ENCODE assay signal across 29 cellular contexts in genomic region chr17:41003926-41004325, GRCh38. TPM values are rescaled to one million over a fixed set of nuclear protein-coding genes. Genes with fewer than 3 reads are reported as not detected.
"Had no signal": no experiment of that assay in that cellular context is flagged by ENCODE, and none has a peak within 500 bp of the region (broad histone marks: within the 10 kb centered on the region; RNA-seq: fewer than 3 reads in every experiment).

No MANE protein-coding gene starts in this region.

- H3K9ac ChIP-seq: KMS-11 had no signal

- H3K4me3 Mint-ChIP-seq: activated B cell treated with CpG ODN at 0.5 μM for 24 hours; activated CD4-positive, alpha-beta T cell treated with anti-CD3 and anti-CD28 coated beads, Interleukin-2, amount 10 ng/mL, durations not matched to agents 24 days and 14 days; activated naive CD8-positive, alpha-beta T cell treated with anti-CD3 and anti-CD28 coated beads, Interleukin-2, amount 10 ng/mL, durations not matched to agents 7 days and 5 days; activated T-cell treated with anti-CD3 and anti-CD28 coated beads, Interleukin-2, amount 50 U/mL, for 72 hours; T-cell had no signal

- H3K9me3 ChIP-seq: adrenal gland, breast epithelium, Peyer's patch had no signal

- H3K27me3 ChIP-seq: adrenal gland, breast epithelium, Peyer's patch had no signal

- H3K4me3 ChIP-seq: adrenal gland, breast epithelium, Peyer's patch, SK-N-MC had no signal

- H3K36me3 Mint-ChIP-seq: activated naive CD8-positive, alpha-beta T cell treated with anti-CD3 and anti-CD28 coated beads, Interleukin-2, amount 10 ng/mL, durations not matched to agents 7 days and 5 days; T-cell had no signal

- DNase-seq: activated B cell treated with CpG ODN at 0.5 μM for 24 hours; activated CD4-positive, alpha-beta T cell treated with anti-CD3 and anti-CD28 coated beads for 1 hour; activated CD4-positive, alpha-beta T cell treated with anti-CD3 and anti-CD28 coated beads, Interleukin-2, amount 10 ng/mL, durations not matched to agents 24 days and 14 days; activated CD4-positive, alpha-beta T cell treated with anti-CD3 and anti-CD28 coated beads, Interleukin-2, amount 50 U/mL, for 48 hours; activated gamma-delta T cell treated with Interleukin-2 at 50 U/mL for 16 hours; activated naive CD4-positive, alpha-beta T cell treated with anti-CD3 and anti-CD28 coated beads, Interleukin-2, amount 50 U/mL, for 16 hours; activated naive CD8-positive, alpha-beta T cell treated with anti-CD3 and anti-CD28 coated beads, Interleukin-2, amount 10 ng/mL, durations not matched to agents 7 days and 5 days; activated T-cell treated with anti-CD3 and anti-CD28 coated beads for 4 hours; activated T-cell treated with anti-CD3 and anti-CD28 coated beads, Interleukin-2, amount 50 U/mL, for 72 hours; adrenal gland; aorta; central memory CD4-positive, alpha-beta T cell; NCI-H1092; NCI-H187 treated with DMSO at 0.1 percent for 48 hours; NCI-H526 treated with DMSO at 0.1 percent for 48 hours; NCI-H82; Peyer's patch; T-cell; T-helper 2 cell; T1000 had no signal

- FAIRE-seq: TTC549 had no signal

- H3K4me2 ChIP-seq: KMS-11 had no signal

- H3K4me1 ChIP-seq: adrenal gland, breast epithelium, Peyer's patch had no signal

- H3K36me3 ChIP-seq: adrenal gland, breast epithelium, Peyer's patch had no signal

- H3K27ac ChIP-seq: adrenal gland, breast epithelium, KMS-11, Peyer's patch, SK-N-MC had no signal

- H3K9me3 Mint-ChIP-seq: activated B cell treated with CpG ODN at 0.5 μM for 24 hours; activated CD4-positive, alpha-beta T cell treated with anti-CD3 and anti-CD28 coated beads, Interleukin-2, amount 10 ng/mL, durations not matched to agents 24 days and 14 days; activated naive CD8-positive, alpha-beta T cell treated with anti-CD3 and anti-CD28 coated beads, Interleukin-2, amount 10 ng/mL, durations not matched to agents 7 days and 5 days; activated T-cell treated with anti-CD3 and anti-CD28 coated beads, Interleukin-2, amount 50 U/mL, for 72 hours; activated T-helper 2 cell treated with anti-CD3 and anti-CD28 coated beads, Interferon-gamma antibody, Interleukin-2, Interleukin-4, amounts not matched to agents 10 μg/mL and 5 μg/mL and 100 μg/mL, durations not matched to agents 14 hours and 24 hours and 36 hours; T-cell had no signal

- H3K4me1 Mint-ChIP-seq: activated B cell treated with CpG ODN at 0.5 μM for 24 hours; activated CD4-positive, alpha-beta T cell treated with anti-CD3 and anti-CD28 coated beads, Interleukin-2, amount 10 ng/mL, durations not matched to agents 24 days and 14 days; activated naive CD8-positive, alpha-beta T cell treated with anti-CD3 and anti-CD28 coated beads, Interleukin-2, amount 10 ng/mL, durations not matched to agents 7 days and 5 days; T-cell had no signal

- H3K27ac Mint-ChIP-seq: activated B cell treated with CpG ODN at 0.5 μM for 24 hours; activated CD4-positive, alpha-beta T cell treated with anti-CD3 and anti-CD28 coated beads, Interleukin-2, amount 10 ng/mL, durations not matched to agents 24 days and 14 days; activated naive CD8-positive, alpha-beta T cell treated with anti-CD3 and anti-CD28 coated beads, Interleukin-2, amount 10 ng/mL, durations not matched to agents 7 days and 5 days; activated T-cell treated with anti-CD3 and anti-CD28 coated beads, Interleukin-2, amount 50 U/mL, for 72 hours; activated T-helper 2 cell treated with anti-CD3 and anti-CD28 coated beads, Interferon-gamma antibody, Interleukin-2, Interleukin-4, amounts not matched to agents 10 μg/mL and 5 μg/mL and 100 μg/mL, durations not matched to agents 14 hours and 24 hours and 36 hours; T-cell had no signal

- H3K27me3 Mint-ChIP-seq: activated CD4-positive, alpha-beta T cell treated with anti-CD3 and anti-CD28 coated beads, Interleukin-2, amount 10 ng/mL, durations not matched to agents 24 days and 14 days had no signal

- ATAC-seq: activated T-cell treated with anti-CD3 and anti-CD28 coated beads, Interleukin-2, amount 50 U/mL, for 72 hours; Right ventricle myocardium inferior; T-cell had no signal

RNA-seq across cellular contexts. Expression of gene KRTAP3-2, which starts 4.2 kb away (rescaled TPM):
- total RNA-seq: activated B cell treated with CpG ODN at 0.5 μM for 24 hours; activated CD4-positive, alpha-beta T cell treated with anti-CD3 and anti-CD28 coated beads, Interleukin-2, amount 10 ng/mL, durations not matched to agents 24 days and 14 days; activated CD8-positive, alpha-beta memory T cell treated with anti-CD3 and anti-CD28 coated beads for 36 hours; activated naive CD8-positive, alpha-beta T cell treated with anti-CD3 and anti-CD28 coated beads, Interleukin-2, amount 10 ng/mL, durations not matched to agents 7 days and 5 days; activated T-cell treated with anti-CD3 and anti-CD28 coated beads, Interleukin-2, amount 50 U/mL, for 72 hours; activated T-helper 2 cell treated with anti-CD3 and anti-CD28 coated beads, Interferon-gamma antibody, Interleukin-2, Interleukin-4, amounts not matched to agents 10 μg/mL and 5 μg/mL and 100 μg/mL, durations not matched to agents 14 hours and 24 hours and 36 hours; adrenal gland; aorta; breast epithelium; chondrocyte; MCF 10A; Peyer's patch; Right ventricle myocardium inferior; T-cell had no signal
- polyA plus RNA-seq: adrenal gland, aorta had no signal

RNA-seq across cellular contexts. Expression of gene KRTAP3-1, which starts 5.0 kb away (rescaled TPM):
- total RNA-seq: activated B cell treated with CpG ODN at 0.5 μM for 24 hours; activated CD4-positive, alpha-beta T cell treated with anti-CD3 and anti-CD28 coated beads, Interleukin-2, amount 10 ng/mL, durations not matched to agents 24 days and 14 days; activated CD8-positive, alpha-beta memory T cell treated with anti-CD3 and anti-CD28 coated beads for 36 hours; activated naive CD8-positive, alpha-beta T cell treated with anti-CD3 and anti-CD28 coated beads, Interleukin-2, amount 10 ng/mL, durations not matched to agents 7 days and 5 days; activated T-cell treated with anti-CD3 and anti-CD28 coated beads, Interleukin-2, amount 50 U/mL, for 72 hours; activated T-helper 2 cell treated with anti-CD3 and anti-CD28 coated beads, Interferon-gamma antibody, Interleukin-2, Interleukin-4, amounts not matched to agents 10 μg/mL and 5 μg/mL and 100 μg/mL, durations not matched to agents 14 hours and 24 hours and 36 hours; adrenal gland; aorta; breast epithelium; chondrocyte; MCF 10A; Peyer's patch; Right ventricle myocardium inferior; T-cell had no signal
- polyA plus RNA-seq: adrenal gland, aorta had no signal

RNA-seq across cellular contexts. Expression of gene KRTAP3-3, which starts 10.0 kb away (rescaled TPM):
- total RNA-seq: activated B cell treated with CpG ODN at 0.5 μM for 24 hours; activated CD4-positive, alpha-beta T cell treated with anti-CD3 and anti-CD28 coated beads, Interleukin-2, amount 10 ng/mL, durations not matched to agents 24 days and 14 days; activated CD8-positive, alpha-beta memory T cell treated with anti-CD3 and anti-CD28 coated beads for 36 hours; activated naive CD8-positive, alpha-beta T cell treated with anti-CD3 and anti-CD28 coated beads, Interleukin-2, amount 10 ng/mL, durations not matched to agents 7 days and 5 days; activated T-cell treated with anti-CD3 and anti-CD28 coated beads, Interleukin-2, amount 50 U/mL, for 72 hours; activated T-helper 2 cell treated with anti-CD3 and anti-CD28 coated beads, Interferon-gamma antibody, Interleukin-2, Interleukin-4, amounts not matched to agents 10 μg/mL and 5 μg/mL and 100 μg/mL, durations not matched to agents 14 hours and 24 hours and 36 hours; adrenal gland; aorta; breast epithelium; chondrocyte; MCF 10A; Peyer's patch; Right ventricle myocardium inferior; T-cell had no signal
- polyA plus RNA-seq: adrenal gland, aorta had no signal

RNA-seq across cellular contexts. Expression of gene KRT40, which starts 19.8 kb away (rescaled TPM):
- total RNA-seq: activated B cell treated with CpG ODN at 0.5 μM for 24 hours; activated CD4-positive, alpha-beta T cell treated with anti-CD3 and anti-CD28 coated beads, Interleukin-2, amount 10 ng/mL, durations not matched to agents 24 days and 14 days; activated CD8-positive, alpha-beta memory T cell treated with anti-CD3 and anti-CD28 coated beads for 36 hours; activated naive CD8-positive, alpha-beta T cell treated with anti-CD3 and anti-CD28 coated beads, Interleukin-2, amount 10 ng/mL, durations not matched to agents 7 days and 5 days; activated T-cell treated with anti-CD3 and anti-CD28 coated beads, Interleukin-2, amount 50 U/mL, for 72 hours; activated T-helper 2 cell treated with anti-CD3 and anti-CD28 coated beads, Interferon-gamma antibody, Interleukin-2, Interleukin-4, amounts not matched to agents 10 μg/mL and 5 μg/mL and 100 μg/mL, durations not matched to agents 14 hours and 24 hours and 36 hours; adrenal gland; aorta; chondrocyte; MCF 10A; Right ventricle myocardium inferior; T-cell had no signal
- polyA plus RNA-seq: adrenal gland, aorta had no signal

RNA-seq across cellular contexts. Expression of gene KRTAP1-5, which starts 23.1 kb away (rescaled TPM):
- total RNA-seq: activated B cell treated with CpG ODN at 0.5 μM for 24 hours; activated CD4-positive, alpha-beta T cell treated with anti-CD3 and anti-CD28 coated beads, Interleukin-2, amount 10 ng/mL, durations not matched to agents 24 days and 14 days; activated CD8-positive, alpha-beta memory T cell treated with anti-CD3 and anti-CD28 coated beads for 36 hours; activated naive CD8-positive, alpha-beta T cell treated with anti-CD3 and anti-CD28 coated beads, Interleukin-2, amount 10 ng/mL, durations not matched to agents 7 days and 5 days; activated T-cell treated with anti-CD3 and anti-CD28 coated beads, Interleukin-2, amount 50 U/mL, for 72 hours; activated T-helper 2 cell treated with anti-CD3 and anti-CD28 coated beads, Interferon-gamma antibody, Interleukin-2, Interleukin-4, amounts not matched to agents 10 μg/mL and 5 μg/mL and 100 μg/mL, durations not matched to agents 14 hours and 24 hours and 36 hours; adrenal gland; aorta; breast epithelium; chondrocyte; MCF 10A; Peyer's patch; Right ventricle myocardium inferior; T-cell had no signal
- polyA plus RNA-seq: adrenal gland, aorta had no signal
